Comparison of ENCODE assay signal across 23 cellular contexts in genomic region chr12:38880288-38880687, GRCh38. TPM values are rescaled to one million over a fixed set of nuclear protein-coding genes. Genes with fewer than 3 reads are reported as not detected.
DNase-seq lines count a peak whose midpoint lies in the region; ATAC-seq, FAIRE-seq and TF ChIP-seq lines count a peak whose summit lies in the region.
"Had no signal": no experiment of that assay in that cellular context is flagged by ENCODE, and none has a peak within 500 bp of the region (broad histone marks: within the 10 kb centered on the region; RNA-seq: fewer than 3 reads in every experiment).

No MANE protein-coding gene starts in this region.

- peaks cover 26% of the 10 kb centered on the region for H3K4me1 ChIP-seq in BE2C
- H3K4me1 ChIP-seq: BLaER1 had no signal

- peak; percentile 68 for ATAC-seq in GM19324 (IDR thresholded peaks at IDR 0.05; ENCODE audit: low FRiP score, unreplicated experiment)
- peak; percentile 73 for ATAC-seq in HG03460 (IDR thresholded peaks at IDR 0.05; ENCODE audit: unreplicated experiment)
- ATAC-seq in left colon = peak; percentile 44
- ATAC-seq: activated CD8-positive, alpha-beta T cell treated with anti-CD3 and anti-CD28 coated beads for 36 hours; heart left ventricle; left cardiac atrium; naive thymus-derived CD4-positive, alpha-beta T cell; stimulated activated memory B cell treated with anti-CD40 and anti-IgM and Interleukin-4, amounts not matched to agents 10 μg/mL and 1 μg/mL and 100 μg/mL, for 72 hours had no signal

- intact Hi-C loops in left colon (cut with DNase I, micrococcal nuclease) = no loop called here

- H3K27me3 ChIP-seq in BE2C = no peaks in the 10 kb centered on the region
- H3K27me3 ChIP-seq: BLaER1, heart left ventricle, suprapubic skin had no signal

- TF ChIP-seq CTCF in BE2C (IDR thresholded peaks at IDR 0.05; ENCODE audit: low read depth, low read length) (no peak), GM13977 (IDR thresholded peaks at IDR 0.05; ENCODE audit: extremely low read depth, insufficient read depth, missing control alignments) (no peak)

- H3K36me3 ChIP-seq in BE2C = peaks cover 3% of the 10 kb centered on the region; the same call in 1 of the 2 replicates
- H3K36me3 ChIP-seq: BLaER1, heart left ventricle, suprapubic skin had no signal

- no peak for DNase-seq in BE2C
- DNase-seq in left colon = no peak
- DNase-seq in GM13977 (ENCODE audit: low spot score) = no peak
- DNase-seq in 8988T = no peak
- no peak for DNase-seq in NK-92 (lab: John Stamatoyannopoulos, UW; ENCODE audit: unreplicated experiment)
- DNase-seq in HTR-8/SVneo (ENCODE audit: insufficient read length, low spot score) = no peak
- DNase-seq: activated CD4-positive, CD25-positive, alpha-beta regulatory T cell treated with anti-CD3 and anti-CD28 coated beads, Interleukin-2, amount 50 U/mL, for 72 hours; activated CD8-positive, alpha-beta T cell treated with anti-CD3 and anti-CD28 coated beads for 36 hours; activated gamma-delta T cell; activated T-cell treated with anti-CD3 and anti-CD28 coated beads, Interleukin-2, amount 50 U/mL, for 1 hour; Calu3; HCEC 1CT; heart left ventricle; left cardiac atrium; naive thymus-derived CD4-positive, alpha-beta T cell; NCI-H1417 treated with DMSO at 0.1 percent for 48 hours; stimulated activated CD4-positive, alpha-beta T cell treated with anti-CD3 and anti-CD28 coated beads, Interleukin-4, amount 100 ng/mL, for 1 hour had no signal

- no peak for FAIRE-seq in HTR-8/SVneo (lab: Jason Lieb, UNC)
- FAIRE-seq: GM12891 had no signal

- 0 out of 2 replicates have a peak overlapping the region, but pooled peaks have one; percentile 14 for H3K4me3 ChIP-seq in BE2C (ENCODE audit: low read depth, low read length)
- H3K4me3 ChIP-seq: BLaER1, heart left ventricle, suprapubic skin had no signal

- in situ Hi-C loops in GM13977 (cut with MboI; ENCODE audit: low pct_unique_long_range_greater_than_20kb, low sequenced_read_pairs, unreplicated experiment) = no loop called here

- no peaks in the 10 kb centered on the region for H3K9me3 ChIP-seq in BE2C
- H3K9me3 ChIP-seq: suprapubic skin had no signal

RNA-seq across cellular contexts. Expression of gene CPNE8, which starts 25.1 kb away (rescaled TPM):
- 15.7 TPM for polyA plus RNA-seq in BE2C (2012; ENCODE audit: insufficient read depth, insufficient read length, low read depth)
- total RNA-seq in left colon = 10 to 100 TPM; 30.6 to 32.4 TPM
